In genomic region chr9:126367646-126368419, GRCh38 we compare ENCODE assay signal across 1 cellular context.
TF ChIP-seq lines count a peak whose summit lies in the region.

No MANE protein-coding gene starts in this region.

TF ChIP-seq in HepG2, 621 proteins besides CTCF, POLR2A, EP300 and RAD21:
- TF ChIP-seq ZNF740 (CRISPR knock-in tag; IDR thresholded peaks at IDR 0.05) (no peak), ZNF253 (CRISPR knock-in tag; IDR thresholded peaks at IDR 0.05; ENCODE audit: borderline replicate concordance) (no peak), HNRNPL (IDR thresholded peaks at IDR 0.05; ENCODE audit: low read depth, low read length) (no peak), ZNF296 (CRISPR knock-in tag; conservative IDR thresholded peaks at IDR 0.05) (no peak), ZNF784 (CRISPR knock-in tag; IDR thresholded peaks at IDR 0.05; ENCODE audit: borderline replicate concordance) (no peak), FLYWCH1 (CRISPR knock-in tag; IDR thresholded peaks at IDR 0.05) (no peak), RNF219 (CRISPR knock-in tag; IDR thresholded peaks at IDR 0.05) (no peak), ATM (IDR thresholded peaks at IDR 0.05; ENCODE audit: borderline replicate concordance) (no peak), MLXIP (CRISPR knock-in tag; IDR thresholded peaks at IDR 0.05; ENCODE audit: borderline replicate concordance) (no peak), ZNF768 (CRISPR knock-in tag; IDR thresholded peaks at IDR 0.05) (peak; percentile 87; the same call in 1 of the 2 replicates), ZNF280D (CRISPR knock-in tag; IDR thresholded peaks at IDR 0.05) (no peak), ETS1 (CRISPR knock-in tag; IDR thresholded peaks at IDR 0.05) (no peak), KLF12 (CRISPR knock-in tag; IDR thresholded peaks at IDR 0.05; ENCODE audit: borderline replicate concordance) (no peak), ZNF639 (CRISPR knock-in tag; conservative IDR thresholded peaks at IDR 0.05) (no peak), ZMYM3 (CRISPR knock-in tag; IDR thresholded peaks at IDR 0.05) (0 out of 2 replicates have a peak, but pooled peaks have one; percentile 27), ZNF567 (CRISPR knock-in tag; IDR thresholded peaks at IDR 0.05; ENCODE audit: borderline replicate concordance) (no peak)
